8 cellular contexts compared by ENCODE assay signal in the genomic region with DNA sequence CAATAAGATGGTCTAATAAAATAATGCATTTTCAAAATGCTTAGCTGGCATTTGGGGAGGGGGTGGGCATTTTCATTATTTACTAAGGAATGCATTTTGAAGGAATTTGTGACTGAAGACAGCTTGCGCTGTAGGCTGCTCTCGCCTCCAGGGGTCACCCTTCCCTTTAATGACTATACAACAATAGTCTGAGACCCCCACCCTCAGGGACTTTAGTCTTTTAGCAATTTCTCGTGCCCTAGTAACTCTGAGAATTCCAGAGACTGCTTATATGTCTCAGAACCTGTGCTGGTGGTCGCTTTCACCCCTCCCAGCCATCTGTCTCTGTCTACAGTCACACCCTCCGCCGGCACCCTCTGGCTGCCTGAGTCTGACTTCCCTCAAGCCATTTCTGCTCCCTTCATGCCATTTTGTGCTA.
A peak's percentile ranks its signal among the peaks of the same experiment; 100 is the strongest.
DNase-seq lines count a peak whose midpoint lies in the region; ATAC-seq and TF ChIP-seq lines count a peak whose summit lies in the region.
"Had no signal": no experiment of that assay in that cellular context is flagged by ENCODE, and none has a peak within 500 bp of the region (broad histone marks: within the 10 kb centered on the region; RNA-seq: fewer than 3 reads in every experiment).

No MANE protein-coding gene starts in this region.

- DNase-seq in GM13976 (ENCODE audit: low spot score) (no peak), choroid plexus epithelial cell (ENCODE audit: low read depth) (peak; percentile 71), osteoblast (ENCODE audit: insufficient read length, low spot score, missing footprints) (no peak), T-helper 17 cell (no peak), RKO (ENCODE audit: low spot score) (no peak)

- H3K4me2 ChIP-seq in Loucy (ENCODE audit: low read depth, low read length, poor library complexity, severe bottlenecking), result no peak overlapping the region
- no peak overlapping the region for H3K4me2 ChIP-seq in osteoblast (ENCODE audit: insufficient read depth, low read length)

- H3K36me3 ChIP-seq in Loucy (ENCODE audit: insufficient read depth, low read length) (no peaks in the 10 kb centered on the region), osteoblast (ENCODE audit: insufficient read depth, low read length) (no peaks in the 10 kb centered on the region)

- H3K79me2 ChIP-seq in Loucy (ENCODE audit: insufficient read depth, low read length) (no peaks in the 10 kb centered on the region), osteoblast (ENCODE audit: insufficient read depth, low read length) (no peaks in the 10 kb centered on the region)

- no peaks in the 10 kb centered on the region for H3K27me3 Mint-ChIP-seq in T-helper 17 cell
- H3K27me3 Mint-ChIP-seq: central memory CD8-positive, alpha-beta T cell had no signal

- H3K4me3 ChIP-seq in Loucy (ENCODE audit: low read length, poor library complexity, severe bottlenecking) (no peak overlapping the region), choroid plexus epithelial cell (ENCODE audit: low read depth, low read length) (no peak overlapping the region), osteoblast (ENCODE audit: insufficient read depth, low read length) (no peak overlapping the region)

- H3K27ac ChIP-seq in osteoblast (ENCODE audit: low read depth, low read length), result no peak overlapping the region

- in situ Hi-C loops in GM13976 (cut with MboI; ENCODE audit: low sequenced_read_pairs, unreplicated experiment), result no loop called here

- H3K27me3 ChIP-seq in Loucy (ENCODE audit: insufficient read depth, low read length, poor library complexity, severe bottlenecking), result no peaks in the 10 kb centered on the region
- H3K27me3 ChIP-seq in osteoblast (ENCODE audit: insufficient read depth, low read length), result no peaks in the 10 kb centered on the region

- ATAC-seq in GM18867 (IDR thresholded peaks at IDR 0.05; ENCODE audit: unreplicated experiment) (no peak), T-helper 17 cell (no peak)

- H3K27ac Mint-ChIP-seq in T-helper 17 cell, result no peak overlapping the region

- no peaks in the 10 kb centered on the region for H3K36me3 Mint-ChIP-seq in T-helper 17 cell (ENCODE audit: low read depth)

- no peaks in the 10 kb centered on the region for H3K9me2 ChIP-seq in Loucy (replicated peaks; ENCODE audit: low read depth, low read length)

- H3K4me3 Mint-ChIP-seq in T-helper 17 cell, result no peak overlapping the region
- H3K4me3 Mint-ChIP-seq: central memory CD8-positive, alpha-beta T cell had no signal

- no peaks in the 10 kb centered on the region for H3K9me3 ChIP-seq in Loucy (ENCODE audit: insufficient read depth, low read depth, low read length)
- H3K9me3 ChIP-seq in osteoblast (ENCODE audit: low read depth, low read length), result no peaks in the 10 kb centered on the region
- no peaks in the 10 kb centered on the region for H3K9me3 ChIP-seq in T-helper 17 cell (ENCODE audit: control insufficient read depth, low read length, poor library complexity, severe bottlenecking)

- H4K20me1 ChIP-seq in Loucy (ENCODE audit: insufficient read depth, low read length, poor library complexity, severe bottlenecking) (no peaks in the 10 kb centered on the region), osteoblast (ENCODE audit: insufficient read depth, low read length) (no peaks in the 10 kb centered on the region)

- H2AFZ ChIP-seq in Loucy (ENCODE audit: low read length) (no peak overlapping the region), osteoblast (ENCODE audit: low read length) (no peak overlapping the region)

- no peaks in the 10 kb centered on the region for H3F3A ChIP-seq in Loucy (ENCODE audit: low read depth)

- TF ChIP-seq CTCF in GM13976 (IDR thresholded peaks at IDR 0.05; ENCODE audit: borderline replicate concordance, control extremely low read depth, extremely low read depth, insufficient read depth, missing control alignments), result peak; percentile 13
- TF ChIP-seq CTCF in Loucy (conservative IDR thresholded peaks at IDR 0.05; ENCODE audit: low read length), result peak; percentile 39
- peak; percentile 81 for TF ChIP-seq CTCF in choroid plexus epithelial cell (conservative IDR thresholded peaks at IDR 0.05; ENCODE audit: low read depth, low read length)
- TF ChIP-seq CTCF in osteoblast (IDR thresholded peaks at IDR 0.05; ENCODE audit: extremely low read depth, low read depth, low read length), result peak; percentile 52

- H3K4me1 ChIP-seq in Loucy (ENCODE audit: insufficient read depth, low read length, poor library complexity, severe bottlenecking), result no peaks in the 10 kb centered on the region
- peaks cover 12% of the 10 kb centered on the region for H3K4me1 ChIP-seq in osteoblast (ENCODE audit: insufficient read depth, low read length)

- no peak overlapping the region for H3K9ac ChIP-seq in Loucy (ENCODE audit: low read depth, low read length, poor library complexity, severe bottlenecking)

- H3K4me1 Mint-ChIP-seq in T-helper 17 cell, result no peaks in the 10 kb centered on the region
- H3K4me1 Mint-ChIP-seq: central memory CD8-positive, alpha-beta T cell had no signal

Comparison
In these comparisons a context has a peak if more than half of its experiments do, and no peak if none do; other contexts are left out.
1. CTCF ChIP-seq: peak in every context shown above with its lines; median percentile 81 in choroid plexus epithelial cell; 52 in osteoblast; 39 in Loucy; 13 in GM13976.